1 cellular context compared by ENCODE assay signal in the genomic region with DNA sequence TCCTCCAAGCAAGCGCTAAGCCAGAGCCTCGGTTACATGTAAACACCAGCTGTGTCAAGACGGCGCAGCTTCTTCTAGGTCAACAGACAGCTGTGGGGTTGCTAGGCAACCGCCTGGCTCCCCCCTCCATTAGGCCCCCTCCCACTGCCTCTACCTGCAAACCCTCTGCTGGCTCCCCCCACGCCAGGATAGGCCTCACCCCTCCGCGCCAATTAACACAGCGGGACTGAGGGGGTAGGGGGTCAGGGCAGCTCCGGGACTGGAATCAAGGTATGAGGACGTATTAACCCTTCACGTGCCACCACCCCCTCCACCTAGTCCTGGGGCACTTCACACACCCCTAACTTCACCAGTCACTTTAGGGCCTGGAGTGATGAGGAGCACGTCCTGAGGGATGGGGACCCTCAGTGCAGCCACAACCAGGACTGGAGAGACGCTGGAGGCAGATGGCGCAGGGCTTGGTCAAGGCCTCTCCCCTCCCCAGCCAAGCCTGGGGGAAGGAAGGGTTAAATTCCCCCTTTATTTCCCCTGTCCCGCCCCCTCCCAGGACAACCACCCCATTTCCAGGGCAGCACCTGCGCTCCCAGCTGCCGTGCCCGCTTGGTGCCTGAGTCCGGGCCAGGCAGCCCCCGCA.
TF ChIP-seq lines count a peak whose summit lies in the region.

No MANE protein-coding gene starts in this region.

TF ChIP-seq in HepG2, 621 proteins besides CTCF, POLR2A, EP300 and RAD21 (continued from another document):
- TF ChIP-seq HMGXB4 (CRISPR knock-in tag; IDR thresholded peaks at IDR 0.05; ENCODE audit: borderline replicate concordance in 1 of 2, low read depth in 1 of 2) (peak in 1 of 2 experiments; percentile 37; a peak in 2 of 4 replicates), ZNF232 (CRISPR knock-in tag; IDR thresholded peaks at IDR 0.05; ENCODE audit: borderline replicate concordance) (0 out of 2 replicates have a peak, but pooled peaks have one; percentile 20), REL (CRISPR knock-in tag; conservative IDR thresholded peaks at IDR 0.05) (no peak), PAX8 (CRISPR knock-in tag; IDR thresholded peaks at IDR 0.05; ENCODE audit: borderline replicate concordance) (0 out of 2 replicates have a peak, but pooled peaks have one; percentile 71), ZBTB42 (CRISPR knock-in tag; IDR thresholded peaks at IDR 0.05) (0 out of 2 replicates have a peak, but pooled peaks have one; percentile 45), ZNF329 (CRISPR knock-in tag; IDR thresholded peaks at IDR 0.05; ENCODE audit: low read depth) (0 out of 2 replicates have a peak, but pooled peaks have one; percentile 26), MTA1 (CRISPR knock-in tag; IDR thresholded peaks at IDR 0.05; ENCODE audit: borderline replicate concordance) (peak; percentile 35; the same call in 1 of the 2 replicates), ZNF431 (CRISPR knock-in tag; IDR thresholded peaks at IDR 0.05; ENCODE audit: borderline replicate concordance, low read depth) (0 out of 2 replicates have a peak, but pooled peaks have one; percentile 14), RFX1 (IDR thresholded peaks at IDR 0.05) (0 out of 2 replicates have a peak, but pooled peaks have one; percentile 44), FOXA3 (CRISPR knock-in tag; IDR thresholded peaks at IDR 0.05) (peak; percentile 59; the same call in 1 of the 2 replicates), ZNF788 (CRISPR knock-in tag; IDR thresholded peaks at IDR 0.05; ENCODE audit: borderline replicate concordance) (0 out of 2 replicates have a peak, but pooled peaks have one; percentile 19), NFKB2 (CRISPR knock-in tag; IDR thresholded peaks at IDR 0.05; ENCODE audit: borderline replicate concordance) (peak; percentile 28; the same call in 1 of the 2 replicates), MZF1 (CRISPR knock-in tag; IDR thresholded peaks at IDR 0.05; ENCODE audit: borderline replicate concordance) (0 out of 2 replicates have a peak, but pooled peaks have one; percentile 57), TCF12 (IDR thresholded peaks at IDR 0.05) (no peak), TCF12 (CRISPR knock-in tag; IDR thresholded peaks at IDR 0.05) (no peak), ZNF292 (CRISPR knock-in tag; IDR thresholded peaks at IDR 0.05; ENCODE audit: borderline replicate concordance, low read depth) (peak; percentile 30; the same call in 1 of the 2 replicates), RFX3 (CRISPR knock-in tag; IDR thresholded peaks at IDR 0.05) (peak; percentile 76), MED1 (CRISPR knock-in tag; IDR thresholded peaks at IDR 0.05) (no peak), GZF1 (CRISPR knock-in tag; IDR thresholded peaks at IDR 0.05) (0 out of 2 replicates have a peak, but pooled peaks have one; percentile 41), TEAD3 (CRISPR knock-in tag; optimal IDR thresholded peaks at IDR 0.05; ENCODE audit: borderline replicate concordance) (no peak), ZNF124 (CRISPR knock-in tag; IDR thresholded peaks at IDR 0.05) (0 out of 2 replicates have a peak, but pooled peaks have one; percentile 8), ZNF720 (CRISPR knock-in tag; IDR thresholded peaks at IDR 0.05) (no peak), SMYD3 (CRISPR knock-in tag; IDR thresholded peaks at IDR 0.05) (no peak), ASH2L (IDR thresholded peaks at IDR 0.05; ENCODE audit: insufficient read length, low read depth, low read length) (peak; percentile 38), FOSL2 (CRISPR knock-in tag; IDR thresholded peaks at IDR 0.05) (peak; percentile 4; the same call in 1 of the 2 replicates), FOXP1 (IDR thresholded peaks at IDR 0.05) (no peak), FOXP1 (CRISPR knock-in tag; IDR thresholded peaks at IDR 0.05) (peak; percentile 56), CBX2 (IDR thresholded peaks at IDR 0.05; ENCODE audit: low read depth, low read length) (no peak), CBX2 (CRISPR knock-in tag; IDR thresholded peaks at IDR 0.05; ENCODE audit: low read depth) (no peak), PRMT3 (CRISPR knock-in tag; IDR thresholded peaks at IDR 0.05; ENCODE audit: borderline replicate concordance, low read depth) (0 out of 2 replicates have a peak, but pooled peaks have one; percentile 46), ZNF235 (CRISPR knock-in tag; IDR thresholded peaks at IDR 0.05; ENCODE audit: borderline replicate concordance) (no peak), HDAC1 (CRISPR knock-in tag; IDR thresholded peaks at IDR 0.05) (peak; percentile 52), ZBTB3 (CRISPR knock-in tag; IDR thresholded peaks at IDR 0.05; ENCODE audit: borderline replicate concordance, low read depth) (0 out of 2 replicates have a peak, but pooled peaks have one; percentile 26), ZBTB20 (CRISPR knock-in tag; IDR thresholded peaks at IDR 0.05; ENCODE audit: borderline replicate concordance, low read depth) (no peak), SAP130 (CRISPR knock-in tag; IDR thresholded peaks at IDR 0.05; ENCODE audit: low read depth) (peak; percentile 68)
- TF ChIP-seq, protein P1, sequence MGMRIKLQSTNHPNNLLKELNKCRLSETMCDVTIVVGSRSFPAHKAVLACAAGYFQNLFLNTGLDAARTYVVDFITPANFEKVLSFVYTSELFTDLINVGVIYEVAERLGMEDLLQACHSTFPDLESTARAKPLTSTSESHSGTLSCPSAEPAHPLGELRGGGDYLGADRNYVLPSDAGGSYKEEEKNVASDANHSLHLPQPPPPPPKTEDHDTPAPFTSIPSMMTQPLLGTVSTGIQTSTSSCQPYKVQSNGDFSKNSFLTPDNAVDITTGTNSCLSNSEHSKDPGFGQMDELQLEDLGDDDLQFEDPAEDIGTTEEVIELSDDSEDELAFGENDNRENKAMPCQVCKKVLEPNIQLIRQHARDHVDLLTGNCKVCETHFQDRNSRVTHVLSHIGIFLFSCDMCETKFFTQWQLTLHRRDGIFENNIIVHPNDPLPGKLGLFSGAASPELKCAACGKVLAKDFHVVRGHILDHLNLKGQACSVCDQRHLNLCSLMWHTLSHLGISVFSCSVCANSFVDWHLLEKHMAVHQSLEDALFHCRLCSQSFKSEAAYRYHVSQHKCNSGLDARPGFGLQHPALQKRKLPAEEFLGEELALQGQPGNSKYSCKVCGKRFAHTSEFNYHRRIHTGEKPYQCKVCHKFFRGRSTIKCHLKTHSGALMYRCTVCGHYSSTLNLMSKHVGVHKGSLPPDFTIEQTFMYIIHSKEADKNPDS (CRISPR knock-in tag; IDR thresholded peaks at IDR 0.05): no peak
- TF ChIP-seq, protein P2, sequence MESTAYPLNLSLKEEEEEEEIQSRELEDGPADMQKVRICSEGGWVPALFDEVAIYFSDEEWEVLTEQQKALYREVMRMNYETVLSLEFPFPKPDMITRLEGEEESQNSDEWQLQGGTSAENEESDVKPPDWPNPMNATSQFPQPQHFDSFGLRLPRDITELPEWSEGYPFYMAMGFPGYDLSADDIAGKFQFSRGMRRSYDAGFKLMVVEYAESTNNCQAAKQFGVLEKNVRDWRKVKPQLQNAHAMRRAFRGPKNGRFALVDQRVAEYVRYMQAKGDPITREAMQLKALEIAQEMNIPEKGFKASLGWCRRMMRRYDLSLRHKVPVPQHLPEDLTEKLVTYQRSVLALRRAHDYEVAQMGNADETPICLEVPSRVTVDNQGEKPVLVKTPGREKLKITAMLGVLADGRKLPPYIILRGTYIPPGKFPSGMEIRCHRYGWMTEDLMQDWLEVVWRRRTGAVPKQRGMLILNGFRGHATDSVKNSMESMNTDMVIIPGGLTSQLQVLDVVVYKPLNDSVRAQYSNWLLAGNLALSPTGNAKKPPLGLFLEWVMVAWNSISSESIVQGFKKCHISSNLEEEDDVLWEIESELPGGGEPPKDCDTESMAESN (CRISPR knock-in tag; conservative IDR thresholded peaks at IDR 0.05): no peak
- TF ChIP-seq, protein P3, sequence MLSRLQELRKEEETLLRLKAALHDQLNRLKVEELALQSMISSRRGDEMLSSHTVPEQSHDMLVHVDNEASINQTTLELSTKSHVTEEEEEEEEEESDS (CRISPR knock-in tag; IDR thresholded peaks at IDR 0.05; ENCODE audit: borderline replicate concordance): no peak
- TF ChIP-seq, protein P4, sequence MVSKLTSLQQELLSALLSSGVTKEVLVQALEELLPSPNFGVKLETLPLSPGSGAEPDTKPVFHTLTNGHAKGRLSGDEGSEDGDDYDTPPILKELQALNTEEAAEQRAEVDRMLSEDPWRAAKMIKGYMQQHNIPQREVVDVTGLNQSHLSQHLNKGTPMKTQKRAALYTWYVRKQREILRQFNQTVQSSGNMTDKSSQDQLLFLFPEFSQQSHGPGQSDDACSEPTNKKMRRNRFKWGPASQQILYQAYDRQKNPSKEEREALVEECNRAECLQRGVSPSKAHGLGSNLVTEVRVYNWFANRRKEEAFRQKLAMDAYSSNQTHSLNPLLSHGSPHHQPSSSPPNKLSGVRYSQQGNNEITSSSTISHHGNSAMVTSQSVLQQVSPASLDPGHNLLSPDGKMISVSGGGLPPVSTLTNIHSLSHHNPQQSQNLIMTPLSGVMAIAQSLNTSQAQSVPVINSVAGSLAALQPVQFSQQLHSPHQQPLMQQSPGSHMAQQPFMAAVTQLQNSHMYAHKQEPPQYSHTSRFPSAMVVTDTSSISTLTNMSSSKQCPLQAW (CRISPR knock-in tag; IDR thresholded peaks at IDR 0.05): peak; percentile 35; the same call in 1 of the 2 replicates
- TF ChIP-seq, protein P5, sequence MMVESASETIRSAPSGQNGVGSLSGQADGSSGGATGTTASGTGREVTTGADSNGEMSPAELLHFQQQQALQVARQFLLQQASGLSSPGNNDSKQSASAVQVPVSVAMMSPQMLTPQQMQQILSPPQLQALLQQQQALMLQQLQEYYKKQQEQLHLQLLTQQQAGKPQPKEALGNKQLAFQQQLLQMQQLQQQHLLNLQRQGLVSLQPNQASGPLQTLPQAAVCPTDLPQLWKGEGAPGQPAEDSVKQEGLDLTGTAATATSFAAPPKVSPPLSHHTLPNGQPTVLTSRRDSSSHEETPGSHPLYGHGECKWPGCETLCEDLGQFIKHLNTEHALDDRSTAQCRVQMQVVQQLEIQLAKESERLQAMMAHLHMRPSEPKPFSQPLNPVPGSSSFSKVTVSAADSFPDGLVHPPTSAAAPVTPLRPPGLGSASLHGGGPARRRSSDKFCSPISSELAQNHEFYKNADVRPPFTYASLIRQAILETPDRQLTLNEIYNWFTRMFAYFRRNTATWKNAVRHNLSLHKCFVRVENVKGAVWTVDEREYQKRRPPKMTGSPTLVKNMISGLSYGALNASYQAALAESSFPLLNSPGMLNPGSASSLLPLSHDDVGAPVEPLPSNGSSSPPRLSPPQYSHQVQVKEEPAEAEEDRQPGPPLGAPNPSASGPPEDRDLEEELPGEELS (CRISPR knock-in tag; IDR thresholded peaks at IDR 0.05): peak; percentile 48; the same call in 1 of the 2 replicates
